8 cellular contexts compared by ENCODE assay signal in the genomic region with DNA sequence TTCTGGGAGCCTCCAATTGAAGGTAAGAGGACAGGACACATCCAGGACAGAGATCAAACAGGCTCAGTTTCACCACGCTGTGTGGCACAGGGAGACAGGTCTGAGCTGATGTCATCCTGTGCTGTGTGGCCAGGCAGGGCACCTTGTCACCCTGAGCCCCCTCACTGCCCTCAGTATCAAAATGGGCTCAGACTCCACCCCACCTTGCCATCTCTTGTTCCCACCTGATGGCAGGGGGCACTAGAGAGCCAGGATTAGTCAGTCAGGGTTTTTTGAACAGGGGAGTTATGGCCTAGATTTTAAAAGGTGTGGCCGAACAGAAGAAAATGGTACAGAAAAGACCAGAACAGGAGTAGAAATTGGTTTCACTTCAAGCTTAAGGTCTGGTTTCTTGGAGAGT. TPM values are rescaled to one million over a fixed set of nuclear protein-coding genes. Genes with fewer than 3 reads are reported as not detected.
DNase-seq lines count a peak whose midpoint lies in the region; ATAC-seq and TF ChIP-seq lines count a peak whose summit lies in the region.

No MANE protein-coding gene starts in this region.

- H3K27ac ChIP-seq in foreskin keratinocyte, result no peak overlapping the region

- H3K4me1 Mint-ChIP-seq in stimulated activated naive CD8-positive, alpha-beta T cell treated with anti-CD3 and anti-CD28 coated beads, Interleukin-15, amount 100 ng/mL, for 72 hours, result peaks cover 68% of the 10 kb centered on the region

- H3K4me1 ChIP-seq in foreskin keratinocyte, result peaks cover 8% of the 10 kb centered on the region

- TF ChIP-seq CTCF in foreskin keratinocyte (conservative IDR thresholded peaks at IDR 0.05), result peak; percentile 68

- ATAC-seq in foreskin keratinocyte (no peak), HG03135 (IDR thresholded peaks at IDR 0.05; ENCODE audit: unreplicated experiment) (no peak), GM21423 (IDR thresholded peaks at IDR 0.05; ENCODE audit: unreplicated experiment) (no peak)
- peak; percentile 39 for ATAC-seq in stimulated activated naive CD8-positive, alpha-beta T cell treated with anti-CD3 and anti-CD28 coated beads, Interleukin-15, amount 100 ng/mL, for 72 hours

- H3K4me3 Mint-ChIP-seq in stimulated activated naive CD8-positive, alpha-beta T cell treated with anti-CD3 and anti-CD28 coated beads, Interleukin-15, amount 100 ng/mL, for 72 hours, result no peak overlapping the region

- H3K27ac Mint-ChIP-seq in stimulated activated naive CD8-positive, alpha-beta T cell treated with anti-CD3 and anti-CD28 coated beads, Interleukin-15, amount 100 ng/mL, for 72 hours, result peak overlapping the region in 1 of 2 donors; percentile 44

- H3K9me3 Mint-ChIP-seq in stimulated activated naive CD8-positive, alpha-beta T cell treated with anti-CD3 and anti-CD28 coated beads, Interleukin-15, amount 100 ng/mL, for 72 hours, result no peaks in the 10 kb centered on the region

- DNase-seq in NCI-H1436 (lab: John Stamatoyannopoulos, UW) (peak; percentile 25), NCI-H1436 treated with DMSO at 0.1 percent for 48 hours (lab: John Stamatoyannopoulos, UW) (no peak), Kasumi-1 (lab: John Stamatoyannopoulos, UW) (peak; percentile 35 to 39), foreskin keratinocyte (no peak)
- DNase-seq in activated CD4-positive, alpha-beta T cell treated with anti-CD3 and anti-CD28 coated beads, Interleukin-2, amount 50 U/mL, for 4 hours, result peak; percentile 40 to 45
- DNase-seq in stimulated activated naive CD8-positive, alpha-beta T cell treated with anti-CD3 and anti-CD28 coated beads, Interleukin-15, amount 100 ng/mL, for 72 hours, result peak; percentile 44 to 60

- H3K27me3 ChIP-seq in foreskin keratinocyte, result no peaks in the 10 kb centered on the region

- no peaks in the 10 kb centered on the region for H3K27me3 Mint-ChIP-seq in stimulated activated naive CD8-positive, alpha-beta T cell treated with anti-CD3 and anti-CD28 coated beads, Interleukin-15, amount 100 ng/mL, for 72 hours

RNA-seq across cellular contexts. Expression of gene KAT2A, which starts 2.6 kb away (rescaled TPM):
- total RNA-seq in foreskin keratinocyte, result 31.6 and 35.0 TPM in 2 replicates
- 36.5 and 39.4 TPM in 2 replicates for polyA plus RNA-seq in foreskin keratinocyte

RNA-seq across cellular contexts. Expression of gene HSPB9, which starts 4.1 kb away (rescaled TPM):
- not detected in 2 replicates for total RNA-seq in foreskin keratinocyte
- not detected in 2 replicates for polyA plus RNA-seq in foreskin keratinocyte

RNA-seq across cellular contexts. Expression of gene DHX58, which starts 6.0 kb away (rescaled TPM):
- 15.9 and 16.7 TPM in 2 replicates for total RNA-seq in foreskin keratinocyte
- 14.6 and 15.6 TPM in 2 replicates for polyA plus RNA-seq in foreskin keratinocyte

RNA-seq across cellular contexts. Expression of gene ZNF385C, which starts 20.3 kb away (rescaled TPM):
- total RNA-seq in foreskin keratinocyte, result 0.04 TPM in 1 of 2 replicates, not detected in the other
- 0.06 and 0.15 TPM in 2 replicates for polyA plus RNA-seq in foreskin keratinocyte

RNA-seq across cellular contexts. Expression of gene RAB5C, which starts 36.2 kb away (rescaled TPM):
- total RNA-seq in foreskin keratinocyte, result 145 and 147 TPM in 2 replicates
- polyA plus RNA-seq in foreskin keratinocyte, result 183 and 190 TPM in 2 replicates

Comparison
In these comparisons a context has a peak if more than half of its experiments do, and no peak if none do; other contexts are left out.
1. DNase-seq: peak in NCI-H1436 (single experiment), Kasumi-1 (2 of 2), activated CD4-positive, alpha-beta T cell treated with anti-CD3 and anti-CD28 coated beads, Interleukin-2, amount 50 U/mL, for 4 hours (2 of 2) and stimulated activated naive CD8-positive, alpha-beta T cell treated with anti-CD3 and anti-CD28 coated beads, Interleukin-15, amount 100 ng/mL, for 72 hours (2 of 2); none in NCI-H1436 treated with DMSO at 0.1 percent for 48 hours (single experiment) and foreskin keratinocyte (0 of 2).